8 cellular contexts compared by ENCODE assay signal in genomic region chr10:74151057-74151878, GRCh38. TPM values are rescaled to one million over a fixed set of nuclear protein-coding genes. Genes with fewer than 3 reads are reported as not detected.
DNase-seq lines count a peak whose midpoint lies in the region; ATAC-seq and TF ChIP-seq lines count a peak whose summit lies in the region.

TSS of gene ADK (plus strand) at chr10:74151221. CDS start at chr10:74151279, 58 bp downstream.

- peak within 1 kb of the TSS; percentile 95 for H3K4me3 ChIP-seq in fibroblast of villous mesenchyme (ENCODE audit: low read depth, low read length)
- H3K4me3 ChIP-seq in neural progenitor cell = peak within 1 kb of the TSS; percentile 98
- H3K4me3 ChIP-seq in subcutaneous abdominal adipose tissue (ENCODE audit: low read depth in 1 of 5, low read length in 5 of 5) = peak within 1 kb of the TSS; percentile 91 to 100 (median 99)

- H3K79me2 ChIP-seq in neural progenitor cell (ENCODE audit: low read depth) = peaks cover 93% of the 10 kb centered on the region

- peaks cover 5% of the 10 kb centered on the region for H3K36me3 Mint-ChIP-seq in neural progenitor cell

- peak; percentile 77 for ATAC-seq in GM21737 (IDR thresholded peaks at IDR 0.05; ENCODE audit: unreplicated experiment)

- no peaks in the 10 kb centered on the region for H3K27me3 Mint-ChIP-seq in neural progenitor cell (ENCODE audit: insufficient read depth, low read depth)

- H3K27ac ChIP-seq in KOPT-K1 (ENCODE audit: low read depth, low read length, poor library complexity, severe bottlenecking) (peak within 1 kb of the TSS; percentile 86), neural progenitor cell (peak within 1 kb of the TSS; percentile 95), subcutaneous abdominal adipose tissue (ENCODE audit: low read depth, low read length) (peak within 1 kb of the TSS; percentile 94)

- DNase-seq in EL = peak; percentile 99
- peak; percentile 70 for DNase-seq in SIG-M5 (lab: John Stamatoyannopoulos, UW)
- peak; percentile 71 for DNase-seq in activated gamma-delta T cell (lab: John Stamatoyannopoulos, UW)
- peak; percentile 98 for DNase-seq in fibroblast of villous mesenchyme (ENCODE audit: low read depth)
- peak; percentile 99 for DNase-seq in neural progenitor cell (ENCODE audit: low spot score)

- H4K20me1 ChIP-seq in neural progenitor cell (ENCODE audit: low read depth) = peaks cover 6% of the 10 kb centered on the region

- no peak within 1 kb of the TSS for H3K27ac Mint-ChIP-seq in neural progenitor cell

- H3K9me3 ChIP-seq in KOPT-K1 (ENCODE audit: insufficient read depth, low read length, poor library complexity, severe bottlenecking) = no peaks in the 10 kb centered on the region
- H3K9me3 ChIP-seq in neural progenitor cell (ENCODE audit: low read depth) = no peaks in the 10 kb centered on the region
- no peaks in the 10 kb centered on the region for H3K9me3 ChIP-seq in subcutaneous abdominal adipose tissue (ENCODE audit: control insufficient read depth in 5 of 5, low read length in 5 of 5)

- TF ChIP-seq CTCF in fibroblast of villous mesenchyme (IDR thresholded peaks at IDR 0.05; ENCODE audit: insufficient read depth, low read depth, low read length) (no peak), neural progenitor cell (IDR thresholded peaks at IDR 0.05) (peak; percentile 55)

- H3K4me1 Mint-ChIP-seq in neural progenitor cell = peaks cover 19% of the 10 kb centered on the region

- H3K36me3 ChIP-seq in KOPT-K1 (ENCODE audit: insufficient read depth, low read length) (peaks cover 18% of the 10 kb centered on the region; the same call in 1 of the 2 replicates), neural progenitor cell (no peaks in the 10 kb centered on the region), subcutaneous abdominal adipose tissue (ENCODE audit: control insufficient read depth in 5 of 5, insufficient read depth in 5 of 5, low read length in 5 of 5) (peaks cover 0 to 5% (median 4%) of the 10 kb centered on the region in 5 donors)

- no peak within 1 kb of the TSS for H3K4me3 Mint-ChIP-seq in neural progenitor cell

- peak within 1 kb of the TSS; percentile 89 for H3K4me2 ChIP-seq in neural progenitor cell

- no peaks in the 10 kb centered on the region for H3K27me3 ChIP-seq in neural progenitor cell
- no peaks in the 10 kb centered on the region for H3K27me3 ChIP-seq in subcutaneous abdominal adipose tissue (ENCODE audit: control insufficient read depth in 5 of 5, insufficient read depth in 4 of 5, low read length in 5 of 5)

- H3F3A ChIP-seq in neural progenitor cell (ENCODE audit: low read depth) = peaks cover 20% of the 10 kb centered on the region

- H2AFZ ChIP-seq in neural progenitor cell (replicated peaks) = peak within 1 kb of the TSS; percentile 94

- H3K4me1 ChIP-seq in neural progenitor cell (peaks cover 21% of the 10 kb centered on the region), subcutaneous abdominal adipose tissue (ENCODE audit: control insufficient read depth in 5 of 5, insufficient read depth in 5 of 5, low read length in 5 of 5) (peaks cover 1 to 43% (median 36%) of the 10 kb centered on the region in 5 donors)

- H3K9ac ChIP-seq in neural progenitor cell = peak within 1 kb of the TSS; percentile 86
- H3K9ac ChIP-seq in subcutaneous abdominal adipose tissue (ENCODE audit: low read length in 5 of 5) = peak within 1 kb of the TSS; percentile 90 to 98 (median 95)

- H3K9me3 Mint-ChIP-seq in neural progenitor cell = no peaks in the 10 kb centered on the region

RNA-seq across cellular contexts. Expression of gene ADK, which starts in this region (rescaled TPM):
- 41.6 and 57.9 TPM in 2 replicates for total RNA-seq in fibroblast of villous mesenchyme
- 33.5 and 50.9 TPM in 2 replicates for total RNA-seq in neural progenitor cell (ENCODE audit: low replicate concordance)

Comparison
In these comparisons a context has a peak if more than half of its experiments do, and no peak if none do; other contexts are left out.
1. Peak in every context shown above with its lines: DNase-seq, ATAC-seq, H3K4me3 ChIP-seq and H3K27ac ChIP-seq.